In the genomic region with DNA sequence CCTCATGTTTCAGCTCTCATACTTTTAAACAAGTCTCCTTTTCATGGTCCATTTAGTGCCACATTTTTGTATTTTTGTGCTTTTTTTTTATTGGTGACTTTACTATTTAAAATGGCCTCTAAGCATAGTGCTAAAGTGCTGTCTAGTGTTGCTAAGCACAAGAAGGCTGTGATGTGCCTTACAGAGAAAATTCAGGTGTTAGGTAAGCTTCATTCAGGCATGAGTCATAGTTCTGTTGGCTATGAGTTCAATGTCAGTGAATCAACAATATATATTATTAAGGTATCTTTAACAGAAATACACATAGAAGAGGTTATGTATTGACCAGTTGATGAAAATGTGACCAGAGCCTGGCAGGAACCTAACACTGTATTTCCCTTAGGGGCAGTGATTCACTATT, we compare ENCODE assay signal across 21 cellular contexts.
"Had no signal": no experiment of that assay in that cellular context is flagged by ENCODE, and none has a peak within 500 bp of the region (broad histone marks: within the 10 kb centered on the region; RNA-seq: fewer than 3 reads in every experiment).

No MANE protein-coding gene starts in this region.

- DNase-seq: activated CD4-positive, alpha-beta T cell treated with anti-CD3 and anti-CD28 coated beads for 4 hours; activated CD4-positive, alpha-beta T cell treated with anti-CD3 and anti-CD28 coated beads, Interleukin-2, amount 50 U/mL, for 48 hours; activated CD8-positive, alpha-beta memory T cell treated with anti-CD3 and anti-CD28 coated beads, Interleukin-2, amount 50 U/mL, for 48 hours; activated naive CD4-positive, alpha-beta T cell; activated T-cell treated with anti-CD3 and anti-CD28 coated beads, Interleukin-2, amount 50 U/mL, for 4 hours; adrenal gland; colonic mucosa; dorsolateral prefrontal cortex; heart right ventricle; kidney glomerular epithelial cell; left ventricle myocardium superior; nephron progenitor cell; right lobe of liver; stimulated activated CD4-positive, alpha-beta T cell treated with anti-CD3 and anti-CD28 coated beads, Interleukin-2, amount 100 ng/mL, for 24 hours; stimulated activated naive CD8-positive, alpha-beta T cell treated with anti-CD3 and anti-CD28 coated beads, Interleukin-15, amount 100 ng/mL, for 72 hours; T-helper 9 cell had no signal

- H3K27ac ChIP-seq: adrenal gland, colonic mucosa, dorsolateral prefrontal cortex, epithelial cell of prostate, heart right ventricle, parathyroid adenoma, right lobe of liver, skin epidermis, tibial nerve had no signal

- H2AFZ ChIP-seq: parathyroid adenoma had no signal

- H3K9ac ChIP-seq: parathyroid adenoma had no signal

- H3K4me3 ChIP-seq: adrenal gland, ascending aorta, colonic mucosa, dorsolateral prefrontal cortex, heart right ventricle, right lobe of liver, skin epidermis, tibial nerve had no signal

- H3K4me1 ChIP-seq: adrenal gland, colonic mucosa, parathyroid adenoma, right lobe of liver, tibial nerve had no signal

- ATAC-seq: activated T-cell treated with anti-CD3 and anti-CD28 coated beads, Interleukin-2, amount 50 U/mL, for 4 hours; heart right ventricle; left ventricle myocardium superior; stimulated activated naive CD8-positive, alpha-beta T cell treated with anti-CD3 and anti-CD28 coated beads, Interleukin-15, amount 100 ng/mL, for 72 hours had no signal

- H3K36me3 ChIP-seq: adrenal gland, colonic mucosa, right lobe of liver had no signal

- H3K9me3 ChIP-seq: adrenal gland, ascending aorta, colonic mucosa, heart right ventricle, right lobe of liver, tibial nerve had no signal

- H3K79me2 ChIP-seq: parathyroid adenoma had no signal

- H3K27me3 ChIP-seq: adrenal gland, ascending aorta, colonic mucosa, dorsolateral prefrontal cortex, heart right ventricle, right lobe of liver, tibial nerve had no signal
